ENCODE assay signal across 1 cellular context in genomic region chr22:31626427-31627150, GRCh38.
TF ChIP-seq lines count a peak whose summit lies in the region.

No MANE protein-coding gene starts in this region.

TF ChIP-seq in GM23338, 12 proteins besides CTCF, POLR2A, EP300 and RAD21 (continued from another document):
- TF ChIP-seq ZNF462 (CRISPR knock-in tag; IDR thresholded peaks at IDR 0.05) (no peak), STAT1 (IDR thresholded peaks at IDR 0.05; ENCODE audit: unreplicated experiment) (no peak), ETS1 (IDR thresholded peaks at IDR 0.05) (no peak)
